26 cellular contexts compared by ENCODE assay signal in the genomic region with DNA sequence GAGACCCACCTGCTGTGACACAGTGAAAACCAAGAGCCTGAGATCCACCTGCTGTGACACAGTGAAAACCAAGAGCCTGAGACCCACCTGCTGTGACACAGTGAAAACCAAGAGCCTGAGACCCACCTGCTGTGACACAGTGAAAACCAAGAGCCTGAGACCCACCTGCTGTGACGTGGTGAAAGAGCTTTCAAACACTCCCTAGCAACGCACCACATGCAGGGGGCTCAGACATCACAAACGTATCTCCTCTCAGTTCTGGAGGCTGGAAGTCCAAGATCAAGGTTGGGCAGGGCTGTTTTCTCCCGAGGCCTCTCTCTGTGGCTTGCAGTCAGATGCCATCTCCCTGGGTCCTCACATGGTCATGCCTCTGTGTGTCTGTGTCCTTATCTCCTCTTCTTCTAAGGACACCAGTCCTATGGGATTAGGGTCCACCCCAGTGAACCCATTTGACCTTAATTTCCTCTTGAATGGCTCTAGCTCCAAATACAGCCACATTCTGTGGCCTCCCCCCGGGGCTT. TPM values are rescaled to one million over a fixed set of nuclear protein-coding genes. Genes with fewer than 3 reads are reported as not detected.
DNase-seq lines count a peak whose midpoint lies in the region; TF ChIP-seq lines count a peak whose summit lies in the region.
"Had no signal": no experiment of that assay in that cellular context is flagged by ENCODE, and none has a peak within 500 bp of the region (broad histone marks: within the 10 kb centered on the region; RNA-seq: fewer than 3 reads in every experiment).

No MANE protein-coding gene starts in this region.

- no peak overlapping the region for H3K27ac Mint-ChIP-seq in activated naive CD4-positive, alpha-beta T cell treated with anti-CD3 and anti-CD28 coated beads, Interleukin-2, amount 10 ng/mL, durations not matched to agents 7 days and 5 days
- H3K27ac Mint-ChIP-seq: CD4-positive, alpha-beta T cell had no signal

- H3K9me3 Mint-ChIP-seq in activated naive CD4-positive, alpha-beta T cell treated with anti-CD3 and anti-CD28 coated beads, Interleukin-2, amount 10 ng/mL, durations not matched to agents 7 days and 5 days = no peaks in the 10 kb centered on the region
- H3K9me3 Mint-ChIP-seq: CD4-positive, alpha-beta T cell had no signal

- 30 to 44% methylated on average over 3 to 5 of the region's 5 CpGs for WGBS in thyroid gland, 2 donors

- H3K4me3 ChIP-seq in thyroid gland (replicated peaks in 1 of 3) = no peak overlapping the region
- H3K4me3 ChIP-seq: BLaER1 treated with 17β-estradiol and CSF1 and Interleukin-3, amounts not matched to agents 10 nM and 100 nM; GM23248; SJSA1 had no signal

- no peak overlapping the region for H3K27ac ChIP-seq in thyroid gland
- H3K27ac ChIP-seq: BLaER1 treated with 17β-estradiol and CSF1 and Interleukin-3, amounts not matched to agents 10 nM and 100 nM; GM23248; KMS-11; SJSA1 had no signal

- intact Hi-C loops in thyroid gland (cut with DNase I) = no loop called here

- no peak overlapping the region for H3K4me3 Mint-ChIP-seq in activated naive CD4-positive, alpha-beta T cell treated with anti-CD3 and anti-CD28 coated beads, Interleukin-2, amount 10 ng/mL, durations not matched to agents 7 days and 5 days
- H3K4me3 Mint-ChIP-seq: CD4-positive, alpha-beta T cell had no signal

- TF ChIP-seq CTCF in thyroid gland (IDR thresholded peaks at IDR 0.05) = no peak

- H3K4me1 ChIP-seq in thyroid gland = peaks cover 0 to 16% of the 10 kb centered on the region in 2 donors

- no peaks in the 10 kb centered on the region for H3K36me3 Mint-ChIP-seq in activated naive CD4-positive, alpha-beta T cell treated with anti-CD3 and anti-CD28 coated beads, Interleukin-2, amount 10 ng/mL, durations not matched to agents 7 days and 5 days

- H3K4me1 Mint-ChIP-seq in activated naive CD4-positive, alpha-beta T cell treated with anti-CD3 and anti-CD28 coated beads, Interleukin-2, amount 10 ng/mL, durations not matched to agents 7 days and 5 days = peaks cover 15% of the 10 kb centered on the region

- H3K27me3 Mint-ChIP-seq in activated naive CD4-positive, alpha-beta T cell treated with anti-CD3 and anti-CD28 coated beads, Interleukin-2, amount 10 ng/mL, durations not matched to agents 7 days and 5 days = peaks cover 63% of the 10 kb centered on the region

- no peaks in the 10 kb centered on the region for H3K27me3 ChIP-seq in thyroid gland

- no peak for TF ChIP-seq EP300 in Ishikawa (IDR thresholded peaks at IDR 0.05; ENCODE audit: borderline replicate concordance)

- TF ChIP-seq RAD21 in Ishikawa (IDR thresholded peaks at IDR 0.05; ENCODE audit: low read depth) = no peak

- DNase-seq in NCI-H2171 treated with DMSO at 0.1 percent for 48 hours (lab: John Stamatoyannopoulos, UW) (peak; percentile 48), NCI-H2171 (lab: John Stamatoyannopoulos, UW) (no peak), OCI-M1 (lab: John Stamatoyannopoulos, UW) (peak; percentile 27), DMS153 treated with DMSO at 0.1 percent for 48 hours (lab: John Stamatoyannopoulos, UW; ENCODE audit: unreplicated experiment) (no peak), thyroid gland (no peak)
- DNase-seq in stimulated activated CD8-positive, alpha-beta memory T cell treated with anti-CD3 and anti-CD28 coated beads, Interleukin-4, amount 100 ng/mL, for 48 hours = peak; percentile 23
- no peak for DNase-seq in activated naive CD4-positive, alpha-beta T cell treated with anti-CD3 and anti-CD28 coated beads, Interleukin-2, amount 10 ng/mL, durations not matched to agents 7 days and 5 days
- DNase-seq: CD4-positive, alpha-beta T cell; GM23248; H7; MM.1S; NCI-H1048; NCI-H1417; NCI-H187; NCI-H2081 treated with DMSO at 0.1 percent for 48 hours; NCI-H226; NCI-H524 treated with DMSO at 0.1 percent for 48 hours; NCI-H82; NK-92 treated with Interleukin-12 subunit alpha and Interleukin-12 subunit beta, amount 100 ng/mL, for 24 hours; Right ventricle myocardium superior; RPMI8226; T-helper 1 cell had no signal

- no peaks in the 10 kb centered on the region for H3K36me3 ChIP-seq in thyroid gland
- H3K36me3 ChIP-seq: BLaER1 treated with 17β-estradiol and CSF1 and Interleukin-3, amounts not matched to agents 10 nM and 100 nM; SJSA1 had no signal

- TF ChIP-seq POLR2A in thyroid gland (IDR thresholded peaks at IDR 0.05) = no peak

- CTCF ChIA-PET in activated naive CD4-positive, alpha-beta T cell treated with anti-CD3 and anti-CD28 coated beads, Interleukin-2, amount 10 ng/mL, durations not matched to agents 7 days and 5 days (lab: Charles Lee) = interaction anchor here (0.8 to 4.0 kb wide), 4 partner anchors 108 to 414 kb away, joined by 3 to 46 read pairs (median 8); no protein-coding TSS in a partner anchor

- no peaks in the 10 kb centered on the region for H3K9me3 ChIP-seq in thyroid gland
- H3K9me3 ChIP-seq: BLaER1 treated with 17β-estradiol and CSF1 and Interleukin-3, amounts not matched to agents 10 nM and 100 nM; SJSA1 had no signal

TF ChIP-seq in Ishikawa, 13 proteins besides CTCF, POLR2A, EP300 and RAD21:
- no peak for TF ChIP-seq EGR1 (IDR thresholded peaks at IDR 0.05)
- TF ChIP-seq TEAD4 (IDR thresholded peaks at IDR 0.05) = no peak
- 0 out of 2 replicates have a peak, but pooled peaks have one; percentile 15 for TF ChIP-seq TCF12 (IDR thresholded peaks at IDR 0.05; ENCODE audit: low read depth)
- TF ChIP-seq CREB1 (IDR thresholded peaks at IDR 0.05; ENCODE audit: low read depth) = no peak
- TF ChIP-seq YY1 (IDR thresholded peaks at IDR 0.05; ENCODE audit: low read depth) = no peak

RNA-seq across cellular contexts. Expression of a gene that starts 43.8 kb away (rescaled TPM):
- total RNA-seq in thyroid gland = 10 to 100 TPM; 17.5 to 79.4 (median 29.8) TPM

Comparison
In these comparisons a context has a peak if more than half of its experiments do, and no peak if none do; other contexts are left out.
1. DNase-seq: peak in NCI-H2171 treated with DMSO at 0.1 percent for 48 hours (single experiment), OCI-M1 (single experiment) and stimulated activated CD8-positive, alpha-beta memory T cell treated with anti-CD3 and anti-CD28 coated beads, Interleukin-4, amount 100 ng/mL, for 48 hours (single experiment); none in NCI-H2171 (single experiment), DMS153 treated with DMSO at 0.1 percent for 48 hours (single experiment), activated naive CD4-positive, alpha-beta T cell treated with anti-CD3 and anti-CD28 coated beads, Interleukin-2, amount 10 ng/mL, durations not matched to agents 7 days and 5 days (single experiment) and thyroid gland (0 of 2).